18 cellular contexts compared by ENCODE assay signal in genomic region chr2:6958616-6959235, GRCh38. TPM values are rescaled to one million over a fixed set of nuclear protein-coding genes. Genes with fewer than 3 reads are reported as not detected.
A peak's percentile ranks its signal among the peaks of the same experiment; 100 is the strongest.
DNase-seq lines count a peak whose midpoint lies in the region; ATAC-seq lines count a peak whose summit lies in the region.
"Had no signal": no experiment of that assay in that cellular context is flagged by ENCODE, and none has a peak within 500 bp of the region (broad histone marks: within the 10 kb centered on the region; RNA-seq: fewer than 3 reads in every experiment).

No MANE protein-coding gene starts in this region.

- ATAC-seq in T-helper 17 cell (no peak), left ventricle myocardium superior (peak; percentile 37)
- ATAC-seq in stimulated activated effector memory CD8-positive, alpha-beta T cell treated with anti-CD3 and anti-CD28 coated beads, Interleukin-12 subunit alpha, Interleukin-12 subunit beta, amount 100 ng/mL, for 72 hours: no peak
- ATAC-seq: activated CD4-positive, alpha-beta T cell treated with anti-CD3 and anti-CD28 coated beads for 36 hours; stimulated activated memory B cell treated with anti-CD40 and anti-IgM and Interleukin-4, amounts not matched to agents 10 μg/mL and 1 μg/mL and 100 μg/mL, for 72 hours had no signal

- intact Hi-C loops in left ventricle myocardium superior (cut with micrococcal nuclease): no loop called here

- H3K27ac Mint-ChIP-seq in T-helper 17 cell: peak overlapping the region; percentile 78
- peak overlapping the region; percentile 74 for H3K27ac Mint-ChIP-seq in stimulated activated effector memory CD8-positive, alpha-beta T cell treated with anti-CD3 and anti-CD28 coated beads, Interleukin-12 subunit alpha, Interleukin-12 subunit beta, amount 100 ng/mL, for 72 hours
- H3K27ac Mint-ChIP-seq: activated CD4-positive, alpha-beta T cell treated with anti-CD3 and anti-CD28 coated beads for 36 hours; stimulated activated memory B cell treated with anti-CD40 and anti-IgM and Interleukin-4, amounts not matched to agents 10 μg/mL and 1 μg/mL and 100 μg/mL, for 72 hours had no signal

- peak; percentile 51 for DNase-seq in activated CD8-positive, alpha-beta memory T cell treated with anti-CD3 and anti-CD28 coated beads for 24 hours
- DNase-seq in activated CD8-positive, alpha-beta memory T cell treated with anti-CD3 and anti-CD28 coated beads, Interleukin-2, amount 50 U/mL, for 4 hours: no peak
- DNase-seq in T-helper 17 cell (no peak), left ventricle myocardium superior (no peak), SK-N-DZ (ENCODE audit: low spot score) (no peak), NCI-H2029 treated with DMSO at 0.1 percent for 48 hours (lab: John Stamatoyannopoulos, UW) (no peak)
- DNase-seq in stimulated activated effector memory CD8-positive, alpha-beta T cell treated with anti-CD3 and anti-CD28 coated beads, Interleukin-12 subunit alpha, Interleukin-12 subunit beta, amount 100 ng/mL, for 72 hours (ENCODE audit: low spot score in 2 of 2): peak in 1 of 2 donors; percentile 41
- DNase-seq in activated CD4-positive, CD25-positive, alpha-beta regulatory T cell treated with anti-CD3 and anti-CD28 coated beads, Interleukin-2, amount 50 U/mL, for 72 hours: no peak
- DNase-seq: activated CD4-positive, alpha-beta T cell treated with anti-CD3 and anti-CD28 coated beads for 36 hours; DMS53; H7; NCI-H1105 treated with DMSO at 0.1 percent for 48 hours; NCI-H748 treated with DMSO at 0.1 percent for 48 hours; OCI-M1; stimulated activated CD4-positive, alpha-beta T cell treated with anti-CD3 and anti-CD28 coated beads, Interleukin-12 subunit alpha, Interleukin-12 subunit beta, amount 100 ng/mL, for 4 hours; T1000 had no signal

- H3K27me3 Mint-ChIP-seq in T-helper 17 cell: no peaks in the 10 kb centered on the region
- H3K27me3 Mint-ChIP-seq: activated CD4-positive, alpha-beta T cell treated with anti-CD3 and anti-CD28 coated beads for 36 hours; stimulated activated memory B cell treated with anti-CD40 and anti-IgM and Interleukin-4, amounts not matched to agents 10 μg/mL and 1 μg/mL and 100 μg/mL, for 72 hours had no signal

- peaks cover 8% of the 10 kb centered on the region for H3K36me3 Mint-ChIP-seq in T-helper 17 cell (ENCODE audit: low read depth)
- H3K36me3 Mint-ChIP-seq in stimulated activated effector memory CD8-positive, alpha-beta T cell treated with anti-CD3 and anti-CD28 coated beads, Interleukin-12 subunit alpha, Interleukin-12 subunit beta, amount 100 ng/mL, for 72 hours: no peaks in the 10 kb centered on the region
- H3K36me3 Mint-ChIP-seq: stimulated activated memory B cell treated with anti-CD40 and anti-IgM and Interleukin-4, amounts not matched to agents 10 μg/mL and 1 μg/mL and 100 μg/mL, for 72 hours had no signal

- no peak overlapping the region for H3K4me3 Mint-ChIP-seq in T-helper 17 cell
- no peak overlapping the region for H3K4me3 Mint-ChIP-seq in stimulated activated effector memory CD8-positive, alpha-beta T cell treated with anti-CD3 and anti-CD28 coated beads, Interleukin-12 subunit alpha, Interleukin-12 subunit beta, amount 100 ng/mL, for 72 hours
- H3K4me3 Mint-ChIP-seq: activated CD4-positive, alpha-beta T cell treated with anti-CD3 and anti-CD28 coated beads for 36 hours; stimulated activated memory B cell treated with anti-CD40 and anti-IgM and Interleukin-4, amounts not matched to agents 10 μg/mL and 1 μg/mL and 100 μg/mL, for 72 hours had no signal

- no peaks in the 10 kb centered on the region for H3K9me3 Mint-ChIP-seq in stimulated activated effector memory CD8-positive, alpha-beta T cell treated with anti-CD3 and anti-CD28 coated beads, Interleukin-12 subunit alpha, Interleukin-12 subunit beta, amount 100 ng/mL, for 72 hours
- H3K9me3 Mint-ChIP-seq: stimulated activated memory B cell treated with anti-CD40 and anti-IgM and Interleukin-4, amounts not matched to agents 10 μg/mL and 1 μg/mL and 100 μg/mL, for 72 hours had no signal

- peaks cover 7% of the 10 kb centered on the region for H3K4me1 Mint-ChIP-seq in T-helper 17 cell
- H3K4me1 Mint-ChIP-seq in stimulated activated effector memory CD8-positive, alpha-beta T cell treated with anti-CD3 and anti-CD28 coated beads, Interleukin-12 subunit alpha, Interleukin-12 subunit beta, amount 100 ng/mL, for 72 hours: peaks cover 38% of the 10 kb centered on the region
- H3K4me1 Mint-ChIP-seq: stimulated activated memory B cell treated with anti-CD40 and anti-IgM and Interleukin-4, amounts not matched to agents 10 μg/mL and 1 μg/mL and 100 μg/mL, for 72 hours had no signal

- no peaks in the 10 kb centered on the region for H3K9me3 ChIP-seq in T-helper 17 cell (ENCODE audit: control insufficient read depth, low read length, poor library complexity, severe bottlenecking)
- H3K9me3 ChIP-seq: upper lobe of left lung had no signal

RNA-seq across cellular contexts. Expression of gene RNF144A, which starts 41.5 kb away (rescaled TPM):
- total RNA-seq in T-helper 17 cell (10 to 100 TPM; 15.1 to 21.4 TPM), left ventricle myocardium superior (15.6 TPM)
- polyA plus RNA-seq in SK-N-DZ (2014; cell fraction: cytosol; rRNA removed): 46.9 and 51.9 TPM in 2 replicates
- polyA plus RNA-seq in SK-N-DZ (2014; cell fraction: nucleus; rRNA removed): 41.2 and 42.1 TPM in 2 replicates
